3 cellular contexts compared by ENCODE assay signal in genomic region chr12:62622177-62622576, GRCh38.
TF ChIP-seq lines count a peak whose summit lies in the region.

No MANE protein-coding gene starts in this region.

TF ChIP-seq in SK-N-SH treated with all-trans-retinoic acid at 6 μM for 48 hours, 23 proteins besides CTCF, POLR2A, EP300 and RAD21 (continued from another document and continues in another):
- TF ChIP-seq POU6F1 (CRISPR knock-in tag; IDR thresholded peaks at IDR 0.05; ENCODE audit: borderline replicate concordance, low read depth) (no peak), TOX (CRISPR knock-in tag; IDR thresholded peaks at IDR 0.05; ENCODE audit: borderline replicate concordance) (no peak), ZFP30 (CRISPR knock-in tag; IDR thresholded peaks at IDR 0.05) (no peak), RARB (CRISPR knock-in tag; IDR thresholded peaks at IDR 0.05) (no peak), TSHZ2 (CRISPR knock-in tag; IDR thresholded peaks at IDR 0.05) (no peak), ZFP3 (CRISPR knock-in tag; IDR thresholded peaks at IDR 0.05) (no peak), GLIS3 (CRISPR knock-in tag; IDR thresholded peaks at IDR 0.05) (no peak), CSRNP3 (CRISPR knock-in tag; IDR thresholded peaks at IDR 0.05) (no peak), ISL1 (CRISPR knock-in tag; IDR thresholded peaks at IDR 0.05) (no peak), OSR1 (CRISPR knock-in tag; IDR thresholded peaks at IDR 0.05) (no peak), PPARA (CRISPR knock-in tag; IDR thresholded peaks at IDR 0.05; ENCODE audit: borderline replicate concordance) (no peak)

TF ChIP-seq in SK-N-SH, 30 proteins besides CTCF, POLR2A, EP300 and RAD21 (continued from another document):
- TF ChIP-seq SIN3A (IDR thresholded peaks at IDR 0.05; ENCODE audit: borderline replicate concordance, low read depth, low read length) (no peak), FOXJ3 (CRISPR knock-in tag; IDR thresholded peaks at IDR 0.05) (no peak), CHD2 (IDR thresholded peaks at IDR 0.05; ENCODE audit: low read length, partially characterized antibody) (no peak), EZH2phosphoT487 (IDR thresholded peaks at IDR 0.05; ENCODE audit: borderline replicate concordance, low read depth) (no peak), IRF3 (IDR thresholded peaks at IDR 0.05; ENCODE audit: low read depth, low read length) (no peak), REST (IDR thresholded peaks at IDR 0.05; ENCODE audit: low read depth, low read length) (no peak), NRF1 (IDR thresholded peaks at IDR 0.05; ENCODE audit: low read depth, low read length) (no peak), PBX3 (IDR thresholded peaks at IDR 0.05) (no peak), ELF1 (IDR thresholded peaks at IDR 0.05) (no peak), MEF2A (IDR thresholded peaks at IDR 0.05; ENCODE audit: borderline replicate concordance, low read depth) (no peak), TCF12 (IDR thresholded peaks at IDR 0.05) (no peak), FOXM1 (IDR thresholded peaks at IDR 0.05; ENCODE audit: low read depth) (no peak), YY1 (IDR thresholded peaks at IDR 0.05; ENCODE audit: low read depth) (no peak), ZBTB33 (IDR thresholded peaks at IDR 0.05; ENCODE audit: borderline replicate concordance, low read depth) (no peak), SMC3 (IDR thresholded peaks at IDR 0.05; ENCODE audit: low read depth, low read length) (no peak), MXI1 (IDR thresholded peaks at IDR 0.05; ENCODE audit: low read depth, low read length) (no peak)
TF ChIP-seq in SK-N-SH: peak in this region for 0.

TF ChIP-seq in GM23338, 12 proteins besides CTCF, POLR2A, EP300 and RAD21 (continued from another document):
- TF ChIP-seq REST (IDR thresholded peaks at IDR 0.05; ENCODE audit: unreplicated experiment) (no peak), EZH2phosphoT487 (IDR thresholded peaks at IDR 0.05; ENCODE audit: unreplicated experiment) (no peak), JUNB (IDR thresholded peaks at IDR 0.05; ENCODE audit: unreplicated experiment) (no peak), CREB1 (CRISPR knock-in tag; IDR thresholded peaks at IDR 0.05; ENCODE audit: low read depth) (no peak)
